ENCODE assay signal across 1 cellular context in genomic region chr12:124109760-124110159, GRCh38.
TF ChIP-seq lines count a peak whose summit lies in the region.

No MANE protein-coding gene starts in this region.

TF ChIP-seq in K562, 482 proteins besides CTCF, POLR2A, EP300 and RAD21 (continued from another document):
- TF ChIP-seq, protein P1, sequence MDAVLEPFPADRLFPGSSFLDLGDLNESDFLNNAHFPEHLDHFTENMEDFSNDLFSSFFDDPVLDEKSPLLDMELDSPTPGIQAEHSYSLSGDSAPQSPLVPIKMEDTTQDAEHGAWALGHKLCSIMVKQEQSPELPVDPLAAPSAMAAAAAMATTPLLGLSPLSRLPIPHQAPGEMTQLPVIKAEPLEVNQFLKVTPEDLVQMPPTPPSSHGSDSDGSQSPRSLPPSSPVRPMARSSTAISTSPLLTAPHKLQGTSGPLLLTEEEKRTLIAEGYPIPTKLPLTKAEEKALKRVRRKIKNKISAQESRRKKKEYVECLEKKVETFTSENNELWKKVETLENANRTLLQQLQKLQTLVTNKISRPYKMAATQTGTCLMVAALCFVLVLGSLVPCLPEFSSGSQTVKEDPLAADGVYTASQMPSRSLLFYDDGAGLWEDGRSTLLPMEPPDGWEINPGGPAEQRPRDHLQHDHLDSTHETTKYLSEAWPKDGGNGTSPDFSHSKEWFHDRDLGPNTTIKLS (IDR thresholded peaks at IDR 0.05; ENCODE audit: borderline replicate concordance, low read depth), result peak; percentile 33; the same call in 1 of the 2 replicates
- no peak for TF ChIP-seq ZFP91 (CRISPR knock-in tag; IDR thresholded peaks at IDR 0.05)
- TF ChIP-seq, protein P2, sequence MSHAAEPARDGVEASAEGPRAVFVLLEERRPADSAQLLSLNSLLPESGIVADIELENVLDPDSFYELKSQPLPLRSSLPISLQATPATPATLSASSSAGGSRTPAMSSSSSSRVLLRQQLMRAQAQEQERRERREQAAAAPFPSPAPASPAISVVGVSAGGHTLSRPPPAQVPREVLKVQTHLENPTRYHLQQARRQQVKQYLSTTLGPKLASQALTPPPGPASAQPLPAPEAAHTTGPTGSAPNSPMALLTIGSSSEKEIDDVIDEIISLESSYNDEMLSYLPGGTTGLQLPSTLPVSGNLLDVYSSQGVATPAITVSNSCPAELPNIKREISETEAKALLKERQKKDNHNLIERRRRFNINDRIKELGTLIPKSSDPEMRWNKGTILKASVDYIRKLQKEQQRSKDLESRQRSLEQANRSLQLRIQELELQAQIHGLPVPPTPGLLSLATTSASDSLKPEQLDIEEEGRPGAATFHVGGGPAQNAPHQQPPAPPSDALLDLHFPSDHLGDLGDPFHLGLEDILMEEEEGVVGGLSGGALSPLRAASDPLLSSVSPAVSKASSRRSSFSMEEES (CRISPR knock-in tag; IDR thresholded peaks at IDR 0.05), result no peak
- TF ChIP-seq ZFPM2 (CRISPR knock-in tag; IDR thresholded peaks at IDR 0.05), result no peak
- peak in 1 of 3 experiments; percentile 8 for TF ChIP-seq YY1 (IDR thresholded peaks at IDR 0.05; ENCODE audit: borderline replicate concordance in 1 of 3, control insufficient read depth in 1 of 3, extremely low read depth in 1 of 3, insufficient read depth in 3 of 3, insufficient read length in 1 of 3, insufficient replicate concordance in 2 of 3, low read depth in 1 of 3, low read length in 2 of 3)
- TF ChIP-seq, protein P3, sequence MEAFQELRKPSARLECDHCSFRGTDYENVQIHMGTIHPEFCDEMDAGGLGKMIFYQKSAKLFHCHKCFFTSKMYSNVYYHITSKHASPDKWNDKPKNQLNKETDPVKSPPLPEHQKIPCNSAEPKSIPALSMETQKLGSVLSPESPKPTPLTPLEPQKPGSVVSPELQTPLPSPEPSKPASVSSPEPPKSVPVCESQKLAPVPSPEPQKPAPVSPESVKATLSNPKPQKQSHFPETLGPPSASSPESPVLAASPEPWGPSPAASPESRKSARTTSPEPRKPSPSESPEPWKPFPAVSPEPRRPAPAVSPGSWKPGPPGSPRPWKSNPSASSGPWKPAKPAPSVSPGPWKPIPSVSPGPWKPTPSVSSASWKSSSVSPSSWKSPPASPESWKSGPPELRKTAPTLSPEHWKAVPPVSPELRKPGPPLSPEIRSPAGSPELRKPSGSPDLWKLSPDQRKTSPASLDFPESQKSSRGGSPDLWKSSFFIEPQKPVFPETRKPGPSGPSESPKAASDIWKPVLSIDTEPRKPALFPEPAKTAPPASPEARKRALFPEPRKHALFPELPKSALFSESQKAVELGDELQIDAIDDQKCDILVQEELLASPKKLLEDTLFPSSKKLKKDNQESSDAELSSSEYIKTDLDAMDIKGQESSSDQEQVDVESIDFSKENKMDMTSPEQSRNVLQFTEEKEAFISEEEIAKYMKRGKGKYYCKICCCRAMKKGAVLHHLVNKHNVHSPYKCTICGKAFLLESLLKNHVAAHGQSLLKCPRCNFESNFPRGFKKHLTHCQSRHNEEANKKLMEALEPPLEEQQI (IDR thresholded peaks at IDR 0.05), result no peak
- 0 out of 2 replicates have a peak, but pooled peaks have one; percentile 59 for TF ChIP-seq CHD2 (IDR thresholded peaks at IDR 0.05; ENCODE audit: low read depth, low read length)
- TF ChIP-seq ZNF311 (CRISPR knock-in tag; IDR thresholded peaks at IDR 0.05), result no peak
- no peak for TF ChIP-seq ZBTB1 (CRISPR knock-in tag; IDR thresholded peaks at IDR 0.05; ENCODE audit: borderline replicate concordance, low read depth)
- peak; percentile 52; the same call in 1 of the 2 replicates for TF ChIP-seq ETS1 (conservative IDR thresholded peaks at IDR 0.05; ENCODE audit: control insufficient read depth, low read depth, low read length)
- TF ChIP-seq, protein P4, sequence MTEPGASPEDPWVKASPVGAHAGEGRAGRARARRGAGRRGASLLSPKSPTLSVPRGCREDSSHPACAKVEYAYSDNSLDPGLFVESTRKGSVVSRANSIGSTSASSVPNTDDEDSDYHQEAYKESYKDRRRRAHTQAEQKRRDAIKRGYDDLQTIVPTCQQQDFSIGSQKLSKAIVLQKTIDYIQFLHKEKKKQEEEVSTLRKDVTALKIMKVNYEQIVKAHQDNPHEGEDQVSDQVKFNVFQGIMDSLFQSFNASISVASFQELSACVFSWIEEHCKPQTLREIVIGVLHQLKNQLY (CRISPR knock-in tag; conservative IDR thresholded peaks at IDR 0.05), result no peak
- peak; percentile 45; the same call in 1 of the 2 replicates for TF ChIP-seq DIDO1 (tag; IDR thresholded peaks at IDR 0.05; ENCODE audit: low read depth)
- TF ChIP-seq E2F3 (CRISPR knock-in tag; IDR thresholded peaks at IDR 0.05), result no peak
- TF ChIP-seq CBFA2T2 (conservative IDR thresholded peaks at IDR 0.05), result 0 out of 2 replicates have a peak, but pooled peaks have one; percentile 26
- TF ChIP-seq GTF2A2 (tag; IDR thresholded peaks at IDR 0.05), result no peak
- TF ChIP-seq CBFB (CRISPR knock-in tag; IDR thresholded peaks at IDR 0.05), result no peak
- peak; percentile 80 to 87 for TF ChIP-seq SIX5 (IDR thresholded peaks at IDR 0.05; ENCODE audit: borderline replicate concordance in 1 of 2, insufficient read depth in 1 of 2, low read depth in 1 of 2, low read length in 2 of 2)
- TF ChIP-seq, protein P5, sequence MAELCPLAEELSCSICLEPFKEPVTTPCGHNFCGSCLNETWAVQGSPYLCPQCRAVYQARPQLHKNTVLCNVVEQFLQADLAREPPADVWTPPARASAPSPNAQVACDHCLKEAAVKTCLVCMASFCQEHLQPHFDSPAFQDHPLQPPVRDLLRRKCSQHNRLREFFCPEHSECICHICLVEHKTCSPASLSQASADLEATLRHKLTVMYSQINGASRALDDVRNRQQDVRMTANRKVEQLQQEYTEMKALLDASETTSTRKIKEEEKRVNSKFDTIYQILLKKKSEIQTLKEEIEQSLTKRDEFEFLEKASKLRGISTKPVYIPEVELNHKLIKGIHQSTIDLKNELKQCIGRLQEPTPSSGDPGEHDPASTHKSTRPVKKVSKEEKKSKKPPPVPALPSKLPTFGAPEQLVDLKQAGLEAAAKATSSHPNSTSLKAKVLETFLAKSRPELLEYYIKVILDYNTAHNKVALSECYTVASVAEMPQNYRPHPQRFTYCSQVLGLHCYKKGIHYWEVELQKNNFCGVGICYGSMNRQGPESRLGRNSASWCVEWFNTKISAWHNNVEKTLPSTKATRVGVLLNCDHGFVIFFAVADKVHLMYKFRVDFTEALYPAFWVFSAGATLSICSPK (IDR thresholded peaks at IDR 0.05; ENCODE audit: borderline replicate concordance), result no peak
- TF ChIP-seq CREM (IDR thresholded peaks at IDR 0.05; ENCODE audit: low read depth), result peak; percentile 41
- TF ChIP-seq NFYB (IDR thresholded peaks at IDR 0.05; ENCODE audit: extremely low read depth, insufficient read length), result peak; percentile 98
- TF ChIP-seq HSF4 (CRISPR knock-in tag; IDR thresholded peaks at IDR 0.05; ENCODE audit: borderline replicate concordance), result no peak
- TF ChIP-seq SMARCC2 (IDR thresholded peaks at IDR 0.05; ENCODE audit: low read depth), result no peak
- TF ChIP-seq KHSRP (IDR thresholded peaks at IDR 0.05), result no peak
- no peak for TF ChIP-seq SUPT5H (IDR thresholded peaks at IDR 0.05)
- no peak for TF ChIP-seq ZNF518B (CRISPR knock-in tag; IDR thresholded peaks at IDR 0.05)
- TF ChIP-seq USF2 (CRISPR knock-in tag; IDR thresholded peaks at IDR 0.05), result peak; percentile 98
- TF ChIP-seq, protein P6, sequence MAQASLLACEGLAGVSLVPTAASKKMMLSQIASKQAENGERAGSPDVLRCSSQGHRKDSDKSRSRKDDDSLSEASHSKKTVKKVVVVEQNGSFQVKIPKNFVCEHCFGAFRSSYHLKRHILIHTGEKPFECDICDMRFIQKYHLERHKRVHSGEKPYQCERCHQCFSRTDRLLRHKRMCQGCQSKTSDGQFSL (CRISPR knock-in tag; IDR thresholded peaks at IDR 0.05), result no peak
- TF ChIP-seq, protein P6 (tag; IDR thresholded peaks at IDR 0.05), result no peak
- no peak for TF ChIP-seq TSC22D4 (tag; IDR thresholded peaks at IDR 0.05)
- TF ChIP-seq WHSC1 (IDR thresholded peaks at IDR 0.05; ENCODE audit: low read length), result no peak
- no peak for TF ChIP-seq NR2C2 (CRISPR knock-in tag; IDR thresholded peaks at IDR 0.05)
- peak; percentile 26; the same call in 1 of the 2 replicates for TF ChIP-seq NR2C2 (tag; IDR thresholded peaks at IDR 0.05)
- TF ChIP-seq RAD51 (IDR thresholded peaks at IDR 0.05; ENCODE audit: borderline replicate concordance, low read depth), result peak; percentile 92
- TF ChIP-seq SIN3A (IDR thresholded peaks at IDR 0.05; ENCODE audit: borderline replicate concordance in 2 of 2, control insufficient read depth in 1 of 2, low read depth in 2 of 2, low read length in 2 of 2), result no peak
- TF ChIP-seq SMAD2 (IDR thresholded peaks at IDR 0.05; ENCODE audit: low read depth, low read length), result no peak
- TF ChIP-seq NEUROD1 (IDR thresholded peaks at IDR 0.05; ENCODE audit: borderline replicate concordance, low read depth, low read length, partially characterized antibody), result no peak
- TF ChIP-seq HCFC1 (IDR thresholded peaks at IDR 0.05; ENCODE audit: low read depth, low read length), result peak; percentile 92
- no peak for TF ChIP-seq ARID2 (IDR thresholded peaks at IDR 0.05)
- TF ChIP-seq BRF1 (IDR thresholded peaks at IDR 0.05; ENCODE audit: borderline replicate concordance, extremely low read depth, insufficient read length), result no peak
- TF ChIP-seq MAZ (CRISPR knock-in tag; conservative IDR thresholded peaks at IDR 0.05 in 1 of 2, IDR thresholded peaks at IDR 0.05 in 1 of 2), result no peak
- no peak for TF ChIP-seq ZNF41 (CRISPR knock-in tag; conservative IDR thresholded peaks at IDR 0.05)
- TF ChIP-seq ZNF77 (CRISPR knock-in tag; IDR thresholded peaks at IDR 0.05), result no peak
- peak; percentile 88 for TF ChIP-seq ZNF143 (CRISPR knock-in tag; IDR thresholded peaks at IDR 0.05)
- TF ChIP-seq E2F6 (IDR thresholded peaks at IDR 0.05; ENCODE audit: borderline replicate concordance in 1 of 2, extremely low read depth in 1 of 2, insufficient read depth in 1 of 2, insufficient read length in 1 of 2, low read depth in 1 of 2, low read length in 1 of 2, poor library complexity in 1 of 2, severe bottlenecking in 1 of 2), result no peak
- TF ChIP-seq BCL6 (CRISPR knock-in tag; IDR thresholded peaks at IDR 0.05), result no peak
- no peak for TF ChIP-seq FOXK1 (CRISPR knock-in tag; IDR thresholded peaks at IDR 0.05; ENCODE audit: borderline replicate concordance)
- no peak for TF ChIP-seq NCOA1 (IDR thresholded peaks at IDR 0.05; ENCODE audit: low read depth)
- TF ChIP-seq HNRNPL (IDR thresholded peaks at IDR 0.05; ENCODE audit: low read depth, low read length), result no peak
